16 cellular contexts compared by ENCODE assay signal in the genomic region with DNA sequence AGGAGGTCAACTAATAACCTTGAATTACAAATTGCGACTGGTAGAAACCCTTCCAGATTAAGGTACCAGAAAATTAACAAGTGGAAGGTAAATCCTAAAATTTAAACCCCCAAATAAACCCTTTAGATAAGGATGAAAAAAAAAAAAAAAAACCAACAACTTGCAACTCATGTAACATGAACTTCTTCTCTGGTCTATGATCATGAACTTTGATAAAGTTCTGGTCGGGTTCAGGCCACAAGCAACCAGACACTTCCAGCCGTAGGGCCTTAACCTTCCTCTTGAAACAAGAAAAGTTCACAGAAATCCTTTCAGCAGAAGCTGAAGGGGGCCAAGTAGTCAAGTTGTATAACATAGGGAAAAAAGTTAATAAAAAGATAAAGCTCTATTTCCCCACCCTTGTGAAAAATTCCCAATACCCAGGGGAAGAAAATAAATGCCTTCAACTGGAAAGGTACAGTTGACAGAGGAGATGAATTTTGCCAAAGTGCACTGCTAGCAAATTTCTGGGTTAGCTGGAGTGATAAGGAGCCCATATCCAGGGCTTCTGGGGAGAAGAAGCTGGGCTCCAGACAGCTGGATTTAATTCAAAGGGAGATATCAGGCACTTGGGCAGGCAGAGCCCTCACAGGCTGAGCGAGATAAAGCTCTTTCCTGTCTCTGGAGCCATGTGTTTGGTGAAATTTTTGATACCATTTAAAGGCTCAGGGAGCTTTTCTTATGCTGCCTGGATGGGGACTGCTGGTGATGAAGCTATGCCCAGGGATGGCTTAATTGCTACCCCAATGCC.
"Had no signal": no experiment of that assay in that cellular context is flagged by ENCODE, and none has a peak within 500 bp of the region (broad histone marks: within the 10 kb centered on the region; RNA-seq: fewer than 3 reads in every experiment).

No MANE protein-coding gene starts in this region.

- H3K4me3 Mint-ChIP-seq: activated CD4-positive, alpha-beta T cell treated with anti-CD3 and anti-CD28 coated beads, Interleukin-2, amount 10 ng/mL, durations not matched to agents 7 days and 5 days; activated CD8-positive, alpha-beta T cell treated with anti-CD3 and anti-CD28 coated beads, Interleukin-2, amount 10 ng/mL, durations not matched to agents 7 days and 5 days; activated T-cell treated with anti-CD3 and anti-CD28 coated beads, Interleukin-2, amount 50 U/mL, for 4 hours; stimulated activated naive B cell treated with anti-CD40 and anti-IgM and Interleukin-4, amounts not matched to agents 10 μg/mL and 1 μg/mL and 100 μg/mL, for 72 hours; T-helper 2 cell treated with Interferon-gamma antibody and Interleukin-4, amounts not matched to agents 5 μg/mL and 100 μg/mL, for 36 hours had no signal

- H3K36me3 ChIP-seq: upper lobe of right lung had no signal

- H3K27me3 Mint-ChIP-seq: activated CD4-positive, alpha-beta T cell treated with anti-CD3 and anti-CD28 coated beads, Interleukin-2, amount 10 ng/mL, durations not matched to agents 7 days and 5 days had no signal

- H3K4me3 ChIP-seq: esophagus squamous epithelium, psoas muscle, upper lobe of right lung had no signal

- H3K9me3 Mint-ChIP-seq: activated CD4-positive, alpha-beta T cell treated with anti-CD3 and anti-CD28 coated beads, Interleukin-2, amount 10 ng/mL, durations not matched to agents 7 days and 5 days; activated T-cell treated with anti-CD3 and anti-CD28 coated beads, Interleukin-2, amount 50 U/mL, for 4 hours; stimulated activated naive B cell treated with anti-CD40 and anti-IgM and Interleukin-4, amounts not matched to agents 10 μg/mL and 1 μg/mL and 100 μg/mL, for 72 hours; T-helper 2 cell treated with Interferon-gamma antibody and Interleukin-4, amounts not matched to agents 5 μg/mL and 100 μg/mL, for 36 hours had no signal

- H3K4me1 Mint-ChIP-seq: activated CD4-positive, alpha-beta T cell treated with anti-CD3 and anti-CD28 coated beads, Interleukin-2, amount 10 ng/mL, durations not matched to agents 7 days and 5 days; stimulated activated naive B cell treated with anti-CD40 and anti-IgM and Interleukin-4, amounts not matched to agents 10 μg/mL and 1 μg/mL and 100 μg/mL, for 72 hours had no signal

- DNase-seq: activated CD4-positive, alpha-beta T cell treated with anti-CD3 and anti-CD28 coated beads, Interleukin-2, amount 10 ng/mL, durations not matched to agents 7 days and 5 days; activated CD8-positive, alpha-beta T cell treated with anti-CD3 and anti-CD28 coated beads, Interleukin-2, amount 10 ng/mL, durations not matched to agents 7 days and 5 days; activated effector memory CD4-positive, alpha-beta T cell treated with anti-CD3 and anti-CD28 coated beads, Interleukin-2, amount 50 U/mL, for 16 hours; activated naive CD4-positive, alpha-beta T cell treated with anti-CD3 and anti-CD28 coated beads, Interleukin-2, amount 50 U/mL, for 16 hours; activated T-cell treated with anti-CD3 and anti-CD28 coated beads, Interleukin-2, amount 50 U/mL, for 4 hours; dermis blood vessel endothelial cell; effector memory CD4-positive, alpha-beta T cell; esophagus squamous epithelium; hippocampal formation; islet precursor cell; psoas muscle; stimulated activated naive B cell treated with anti-CD40 and anti-IgM and Interleukin-4, amounts not matched to agents 10 μg/mL and 1 μg/mL and 100 μg/mL, for 72 hours; upper lobe of right lung had no signal

- ATAC-seq: activated CD4-positive, CD25-positive, alpha-beta regulatory T cell treated with anti-CD3 and anti-CD28 coated beads, Interleukin-2, amount 50 U/mL, for 24 hours; activated CD8-positive, alpha-beta T cell treated with anti-CD3 and anti-CD28 coated beads, Interleukin-2, amount 10 ng/mL, durations not matched to agents 7 days and 5 days; activated T-cell treated with anti-CD3 and anti-CD28 coated beads, Interleukin-2, amount 50 U/mL, for 4 hours; psoas muscle; sciatic nerve; stimulated activated naive B cell treated with anti-CD40 and anti-IgM and Interleukin-4, amounts not matched to agents 10 μg/mL and 1 μg/mL and 100 μg/mL, for 72 hours; upper lobe of right lung had no signal

- H3K27ac Mint-ChIP-seq: activated CD4-positive, alpha-beta T cell treated with anti-CD3 and anti-CD28 coated beads, Interleukin-2, amount 10 ng/mL, durations not matched to agents 7 days and 5 days; activated CD8-positive, alpha-beta T cell treated with anti-CD3 and anti-CD28 coated beads, Interleukin-2, amount 10 ng/mL, durations not matched to agents 7 days and 5 days; stimulated activated naive B cell treated with anti-CD40 and anti-IgM and Interleukin-4, amounts not matched to agents 10 μg/mL and 1 μg/mL and 100 μg/mL, for 72 hours; T-helper 2 cell treated with Interferon-gamma antibody and Interleukin-4, amounts not matched to agents 5 μg/mL and 100 μg/mL, for 36 hours had no signal

- H3K27ac ChIP-seq: esophagus squamous epithelium, psoas muscle, upper lobe of right lung had no signal

- H3K36me3 Mint-ChIP-seq: stimulated activated naive B cell treated with anti-CD40 and anti-IgM and Interleukin-4, amounts not matched to agents 10 μg/mL and 1 μg/mL and 100 μg/mL, for 72 hours had no signal

- H3K9me3 ChIP-seq: esophagus squamous epithelium, psoas muscle, upper lobe of right lung had no signal

- H3K4me1 ChIP-seq: esophagus squamous epithelium, psoas muscle, upper lobe of right lung had no signal
